8 cellular contexts compared by ENCODE assay signal in the genomic region with DNA sequence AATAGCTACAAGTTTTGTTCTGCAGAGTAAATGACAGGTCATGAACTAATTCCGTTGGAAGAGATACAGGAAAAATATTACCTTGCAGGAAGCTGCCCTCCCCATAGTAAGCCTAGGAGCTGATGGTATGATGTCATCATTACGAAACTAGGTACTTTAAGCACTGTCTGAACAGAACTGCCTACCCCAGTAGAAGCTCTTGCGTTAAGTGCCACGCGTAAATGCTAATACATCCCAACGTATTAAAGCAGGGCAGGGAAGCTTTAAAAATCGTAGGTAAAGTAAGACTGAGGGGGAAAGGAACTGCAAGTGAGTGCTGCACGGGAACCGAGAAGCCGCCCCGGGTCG. TPM values are rescaled to one million over a fixed set of nuclear protein-coding genes. Genes with fewer than 3 reads are reported as not detected.
A peak's percentile ranks its signal among the peaks of the same experiment; 100 is the strongest.
DNase-seq lines count a peak whose midpoint lies in the region; ATAC-seq and TF ChIP-seq lines count a peak whose summit lies in the region.

No MANE protein-coding gene starts in this region.

- H3K36me3 ChIP-seq in DOHH2 (ENCODE audit: control insufficient read depth, low read length) (no peaks in the 10 kb centered on the region), tibial nerve (no peaks in the 10 kb centered on the region)

- H4K20me1 ChIP-seq in DOHH2 (ENCODE audit: control insufficient read depth, insufficient read depth, low read depth, low read length), result no peaks in the 10 kb centered on the region

- peaks cover 11% of the 10 kb centered on the region for H3K4me1 Mint-ChIP-seq in CD4-positive, alpha-beta T cell (ENCODE audit: low read depth)

- TF ChIP-seq CTCF in DOHH2 (IDR thresholded peaks at IDR 0.05; ENCODE audit: low read depth, low read length, poor library complexity, severe bottlenecking), result no peak
- no peak for TF ChIP-seq CTCF in choroid plexus epithelial cell (conservative IDR thresholded peaks at IDR 0.05; ENCODE audit: low read depth, low read length)
- TF ChIP-seq CTCF in lower leg skin (IDR thresholded peaks at IDR 0.05), result no peak
- no peak for TF ChIP-seq CTCF in tibial nerve (IDR thresholded peaks at IDR 0.05)
- TF ChIP-seq CTCF in CD4-positive, alpha-beta T cell (IDR thresholded peaks at IDR 0.05), result no peak

- no peak for TF ChIP-seq POLR2A in lower leg skin (IDR thresholded peaks at IDR 0.05)
- TF ChIP-seq POLR2A in tibial nerve (IDR thresholded peaks at IDR 0.05), result no peak

- no peak for TF ChIP-seq EP300 in tibial nerve (IDR thresholded peaks at IDR 0.05)

- H3K36me3 Mint-ChIP-seq in CD4-positive, alpha-beta T cell (ENCODE audit: low read depth), result no peaks in the 10 kb centered on the region

- H3K4me3 Mint-ChIP-seq in CD4-positive, alpha-beta T cell, result no peak overlapping the region

- H3K27me3 ChIP-seq in DOHH2 (ENCODE audit: control insufficient read depth, low read length), result peaks cover 16% of the 10 kb centered on the region
- H3K27me3 ChIP-seq in tibial nerve, result no peaks in the 10 kb centered on the region
- peaks cover 19% of the 10 kb centered on the region for H3K27me3 ChIP-seq in CD4-positive, alpha-beta T cell (ENCODE audit: control insufficient read depth, insufficient read depth, low read length)

- 0 to 1% methylated on average over 12 of the region's 12 CpGs for WGBS in lower leg skin, 2 donors
- WGBS in tibial nerve, 2 donors, result 1 to 2% methylated on average over 12 of the region's 12 CpGs

- 0 out of 2 replicates have a peak, but pooled peaks cover 9% of the 10 kb centered on the region for H3F3A ChIP-seq in DOHH2 (ENCODE audit: control insufficient read depth, insufficient read depth)

- DNase-seq in OCI-M1 (lab: John Stamatoyannopoulos, UW) (peak; percentile 64), choroid plexus epithelial cell (ENCODE audit: low read depth) (peak; percentile 77), lower leg skin (ENCODE audit: low spot score in 2 of 2) (no peak), tibial nerve (ENCODE audit: low spot score in 2 of 2) (no peak)
- no peak for DNase-seq in CD4-positive, alpha-beta T cell

- H3K79me2 ChIP-seq in DOHH2 (ENCODE audit: control insufficient read depth, low read length), result peaks cover 38% of the 10 kb centered on the region

- POLR2A ChIA-PET in CD4-positive, alpha-beta T cell (lab: Charles Lee), result no interaction called here

- H3K9me3 ChIP-seq in DOHH2 (ENCODE audit: control insufficient read depth, insufficient read depth, low read length) (no peaks in the 10 kb centered on the region), tibial nerve (no peaks in the 10 kb centered on the region)
- no peaks in the 10 kb centered on the region for H3K9me3 ChIP-seq in CD4-positive, alpha-beta T cell (ENCODE audit: control insufficient read depth, low read length)

- peak overlapping the region; percentile 62 for H3K27ac ChIP-seq in DOHH2 (ENCODE audit: low read depth, low read length)
- H3K27ac ChIP-seq in tibial nerve, result peak overlapping the region; percentile 55 to 91 (median 78)
- no peak overlapping the region for H3K27ac ChIP-seq in CD4-positive, alpha-beta T cell (ENCODE audit: low read depth, low read length)

- peaks cover 61% of the 10 kb centered on the region for H3K27me3 Mint-ChIP-seq in CD4-positive, alpha-beta T cell

- CTCF ChIA-PET in CD4-positive, alpha-beta T cell (lab: Charles Lee), result no interaction called here

- H3K9me3 Mint-ChIP-seq in CD4-positive, alpha-beta T cell, result peaks cover 13% of the 10 kb centered on the region

- H3K4me1 ChIP-seq in DOHH2 (ENCODE audit: control insufficient read depth, low read length) (peaks cover 14% of the 10 kb centered on the region), tibial nerve (peaks cover 0 to 9% (median 0%) of the 10 kb centered on the region in 4 donors)

- H3K27ac Mint-ChIP-seq in CD4-positive, alpha-beta T cell, result no peak overlapping the region

- peak overlapping the region; percentile 100 for H3K4me3 ChIP-seq in DOHH2 (ENCODE audit: low read length)
- H3K4me3 ChIP-seq in choroid plexus epithelial cell (ENCODE audit: low read depth, low read length), result peak overlapping the region; percentile 100
- peak overlapping the region; percentile 97 for H3K4me3 ChIP-seq in lower leg skin (ENCODE audit: low read depth, poor library complexity, severe bottlenecking)
- H3K4me3 ChIP-seq in tibial nerve, result peak overlapping the region; percentile 54 to 95 (median 84)

- H3K4me2 ChIP-seq in DOHH2 (ENCODE audit: low read length), result peak overlapping the region; percentile 80

- ATAC-seq in GM21381 (IDR thresholded peaks at IDR 0.05; ENCODE audit: unreplicated experiment) (peak; percentile 48), HG03565 (IDR thresholded peaks at IDR 0.05; ENCODE audit: unreplicated experiment) (peak; percentile 52)
- ATAC-seq in CD4-positive, alpha-beta T cell (ENCODE audit: poor library complexity), result no peak

- intact Hi-C loops in lower leg skin (cut with DNase I; ENCODE audit: low total_unique reads), result no loop called here
- intact Hi-C loops in CD4-positive, alpha-beta T cell (cut with DNase I, micrococcal nuclease), result no loop called here

- no peaks in the 10 kb centered on the region for H3K9me2 ChIP-seq in DOHH2 (replicated peaks; ENCODE audit: control insufficient read depth, low read length)

RNA-seq across cellular contexts. Expression of a gene that starts 0.6 kb away (rescaled TPM):
- 10 to 100 TPM in 3 of 4 donors, 1 to 10 TPM in 1; 8.7 to 21.5 (median 13.6) TPM for total RNA-seq in lower leg skin
- 10 to 100 TPM; 47.7 to 62.4 (median 61.0) TPM for total RNA-seq in tibial nerve
- under 1 TPM in 1 of 2 experiments, not detected in 1; 0.38 TPM for total RNA-seq in CD4-positive, alpha-beta T cell

RNA-seq across cellular contexts. Expression of a gene that starts 37.3 kb away (rescaled TPM):
- 1 to 10 TPM in 1 of 4 donors, under 1 TPM in 3; 0.72 to 1.5 (median 0.87) TPM for total RNA-seq in lower leg skin
- total RNA-seq in tibial nerve, result 1 to 10 TPM in 1 of 4 donors, under 1 TPM in 3; 0.21 to 1.1 (median 0.79) TPM
- not detected for total RNA-seq in CD4-positive, alpha-beta T cell

Comparison
In these comparisons a context has a peak if more than half of its experiments do, and no peak if none do; other contexts are left out.
1. DNase-seq: peak in OCI-M1 (single experiment) and choroid plexus epithelial cell (single experiment); none in lower leg skin (0 of 2), tibial nerve (0 of 2) and CD4-positive, alpha-beta T cell (0 of 10).
2. RNA of a gene that starts 0.6 kb away (total RNA-seq): 47.7 to 62.4 TPM in tibial nerve and 8.7 to 21.5 TPM in lower leg skin; 0.38 TPM in CD4-positive, alpha-beta T cell; every median in the first group is over 4 times any median in the second.
3. Peak in every context shown above with its lines, with median percentiles within 50 percentile points of each other: H3K4me3 ChIP-seq.